Comparison of ENCODE assay signal across 18 cellular contexts in genomic region chr6:113610377-113610988, GRCh38.
DNase-seq lines count a peak whose midpoint lies in the region; ATAC-seq, FAIRE-seq and TF ChIP-seq lines count a peak whose summit lies in the region.
"Had no signal": no experiment of that assay in that cellular context is flagged by ENCODE, and none has a peak within 500 bp of the region (broad histone marks: within the 10 kb centered on the region; RNA-seq: fewer than 3 reads in every experiment).

No MANE protein-coding gene starts in this region.

- no peaks in the 10 kb centered on the region for H3K36me3 ChIP-seq in BE2C
- H3K36me3 ChIP-seq in endothelial cell of umbilical vein (ENCODE audit: control insufficient read depth in 2 of 2, extremely low read depth in 1 of 2, insufficient read depth in 2 of 2, low read length in 2 of 2) = no peaks in the 10 kb centered on the region
- no peaks in the 10 kb centered on the region for H3K36me3 ChIP-seq in neuron (ENCODE audit: insufficient read depth, low read length)
- H3K36me3 ChIP-seq in Peyer's patch = no peaks in the 10 kb centered on the region

- no peak for FAIRE-seq in endothelial cell of umbilical vein (lab: Jason Lieb, UNC)
- FAIRE-seq: GM19239, H54, RCC 7860 had no signal

- no peaks in the 10 kb centered on the region for H3K9me1 ChIP-seq in endothelial cell of umbilical vein (replicated peaks; ENCODE audit: control insufficient read depth, extremely low read depth, insufficient read depth, low read length)

- intact Hi-C loops in endothelial cell of umbilical vein (cut with micrococcal nuclease) = no loop called here

- no peaks in the 10 kb centered on the region for H3K79me2 ChIP-seq in endothelial cell of umbilical vein (ENCODE audit: control insufficient read depth, insufficient read depth, low read length)

- H3K9me3 ChIP-seq in BE2C (no peaks in the 10 kb centered on the region), endothelial cell of umbilical vein (replicated peaks; ENCODE audit: control insufficient read depth, insufficient read depth, low read length) (no peaks in the 10 kb centered on the region), neuron (ENCODE audit: low read length) (peaks cover 2% of the 10 kb centered on the region), Peyer's patch (no peaks in the 10 kb centered on the region)
- H3K9me3 ChIP-seq: SJCRH30 had no signal

- no peak overlapping the region for H3K9ac ChIP-seq in endothelial cell of umbilical vein (replicated peaks; ENCODE audit: extremely low read depth, insufficient read depth, low read length)

- peaks cover 16% of the 10 kb centered on the region for H3K4me1 ChIP-seq in BE2C
- H3K4me1 ChIP-seq in endothelial cell of umbilical vein (ENCODE audit: control insufficient read depth, extremely low read depth, insufficient read depth, low read length) = peaks cover 17% of the 10 kb centered on the region
- peaks cover 11% of the 10 kb centered on the region for H3K4me1 ChIP-seq in neuron (ENCODE audit: insufficient read depth, low read length)
- H3K4me1 ChIP-seq in Peyer's patch = no peaks in the 10 kb centered on the region

- TF ChIP-seq POLR2A in endothelial cell of umbilical vein (IDR thresholded peaks at IDR 0.05; ENCODE audit: low read depth, low read length) = no peak
- no peak for TF ChIP-seq POLR2A in Peyer's patch (IDR thresholded peaks at IDR 0.05)

- POLR2A ChIA-PET in endothelial cell of umbilical vein (lab: Charles Lee) = no interaction called here
- POLR2A ChIA-PET in HEK293T (lab: Yijun Ruan, JAX) = no interaction called here

- no peak for TF ChIP-seq CTCF in BE2C (IDR thresholded peaks at IDR 0.05; ENCODE audit: low read depth, low read length)
- TF ChIP-seq CTCF in VCaP (conservative IDR thresholded peaks at IDR 0.05) = no peak
- no peak for TF ChIP-seq CTCF in endothelial cell of umbilical vein (IDR thresholded peaks at IDR 0.05; ENCODE audit: extremely low read depth in 1 of 2, insufficient read depth in 1 of 2, low read depth in 1 of 2, low read length in 2 of 2)
- no peak for TF ChIP-seq CTCF in Peyer's patch (IDR thresholded peaks at IDR 0.05)

- ATAC-seq in GM19455 (IDR thresholded peaks at IDR 0.05; ENCODE audit: unreplicated experiment) = no peak

- H2AFZ ChIP-seq in endothelial cell of umbilical vein (ENCODE audit: low read depth, low read length) (no peak overlapping the region), neuron (ENCODE audit: low read depth, low read length) (peak overlapping the region; percentile 43)

- CTCF ChIA-PET in endothelial cell of umbilical vein (lab: Charles Lee) = interaction anchor here (2.1 kb wide), 1 partner anchor 10 kb away, joined by 8 read pairs; no protein-coding TSS in a partner anchor
- CTCF ChIA-PET in HEK293T (lab: Yijun Ruan, JAX) = no interaction called here

- no peaks in the 10 kb centered on the region for H3K27me3 ChIP-seq in BE2C
- no peaks in the 10 kb centered on the region for H3K27me3 ChIP-seq in endothelial cell of umbilical vein (ENCODE audit: control insufficient read depth in 2 of 2, insufficient read depth in 2 of 2, low read length in 2 of 2)
- H3K27me3 ChIP-seq in neuron (ENCODE audit: insufficient read depth, low read length) = no peaks in the 10 kb centered on the region
- H3K27me3 ChIP-seq in Peyer's patch = no peaks in the 10 kb centered on the region
- H3K27me3 ChIP-seq: SJCRH30 had no signal

- H4K20me1 ChIP-seq in endothelial cell of umbilical vein (replicated peaks; ENCODE audit: control insufficient read depth, extremely low read depth, insufficient read depth, low read length) = no peaks in the 10 kb centered on the region

- H3K4me3 ChIP-seq in BE2C (ENCODE audit: low read depth, low read length) = no peak overlapping the region
- no peak overlapping the region for H3K4me3 ChIP-seq in endothelial cell of umbilical vein (replicated peaks in 1 of 3; ENCODE audit: insufficient read depth in 1 of 3, low read depth in 1 of 3, low read length in 3 of 3)
- H3K4me3 ChIP-seq in neuron (ENCODE audit: low read length) = no peak overlapping the region
- no peak overlapping the region for H3K4me3 ChIP-seq in Peyer's patch

- DNase-seq in BE2C (peak; percentile 14), endothelial cell of umbilical vein (ENCODE audit: low read depth, low spot score) (peak; percentile 33), HEK293T (ENCODE audit: extremely low spot score) (no peak), Peyer's patch (no peak)
- no peak for DNase-seq in activated CD4-positive, alpha-beta T cell treated with anti-CD3 and anti-CD28 coated beads for 48 hours
- DNase-seq: 8988T, GDM1, Kasumi-1, NCI-H1694 treated with DMSO at 0.1 percent for 48 hours, NCI-H2081 treated with DMSO at 0.1 percent for 48 hours, NCI-H2171 treated with DMSO at 0.1 percent for 48 hours had no signal

- no peak overlapping the region for H3K4me2 ChIP-seq in endothelial cell of umbilical vein (ENCODE audit: insufficient read depth, low read length)

- dilution Hi-C loops in endothelial cell of umbilical vein (cut with MboI; ENCODE audit: extremely low pct_ligation_motif_present, low sequenced_read_pairs) = no loop called here

- BruUV-seq in endothelial cell of umbilical vein (replicated peaks; lab: Mats Ljungman, UMichigan) = no TSS peak

- peak overlapping the region; percentile 43 for H3K27ac ChIP-seq in VCaP
- H3K27ac ChIP-seq in endothelial cell of umbilical vein (ENCODE audit: insufficient read depth, low read depth, low read length) = no peak overlapping the region
- no peak overlapping the region for H3K27ac ChIP-seq in Peyer's patch
- H3K27ac ChIP-seq: SJCRH30 had no signal

TF ChIP-seq in endothelial cell of umbilical vein, 7 proteins besides CTCF, POLR2A, EP300 and RAD21:
- TF ChIP-seq MYC (IDR thresholded peaks at IDR 0.05; ENCODE audit: low read depth, low read length) = no peak
- no peak for TF ChIP-seq EZH2 (IDR thresholded peaks at IDR 0.05; ENCODE audit: borderline replicate concordance, low read depth, low read length, severe bottlenecking)
- no peak for TF ChIP-seq MAX (IDR thresholded peaks at IDR 0.05; ENCODE audit: insufficient read depth, insufficient read length)
- no peak for TF ChIP-seq GATA2 (IDR thresholded peaks at IDR 0.05; ENCODE audit: insufficient read depth, insufficient read length, low read depth, low read length)

TF ChIP-seq in HEK293T, 16 proteins besides CTCF, POLR2A, EP300 and RAD21:
- TF ChIP-seq BHLHE40 (IDR thresholded peaks at IDR 0.05; ENCODE audit: borderline replicate concordance) = no peak
- no peak for TF ChIP-seq ARNT (IDR thresholded peaks at IDR 0.05)
- no peak for TF ChIP-seq NFRKB (IDR thresholded peaks at IDR 0.05)
- TF ChIP-seq SUZ12 (IDR thresholded peaks at IDR 0.05) = no peak
- TF ChIP-seq ZNF384 (IDR thresholded peaks at IDR 0.05) = no peak
- no peak for TF ChIP-seq FOXM1 (IDR thresholded peaks at IDR 0.05; ENCODE audit: borderline replicate concordance)
- TF ChIP-seq LEF1 (IDR thresholded peaks at IDR 0.05; ENCODE audit: borderline replicate concordance) = no peak
- no peak for TF ChIP-seq ELF4 (IDR thresholded peaks at IDR 0.05)
- TF ChIP-seq CTBP1 (IDR thresholded peaks at IDR 0.05; ENCODE audit: borderline replicate concordance) = no peak
- no peak for TF ChIP-seq PKNOX1 (IDR thresholded peaks at IDR 0.05)

Comparison
In these comparisons a context has a peak if more than half of its experiments do, and no peak if none do; other contexts are left out.
1. DNase-seq: peak in BE2C (single experiment) and endothelial cell of umbilical vein (single experiment); none in HEK293T (single experiment), Peyer's patch (0 of 3) and activated CD4-positive, alpha-beta T cell treated with anti-CD3 and anti-CD28 coated beads for 48 hours (single experiment).